In the genomic region with DNA sequence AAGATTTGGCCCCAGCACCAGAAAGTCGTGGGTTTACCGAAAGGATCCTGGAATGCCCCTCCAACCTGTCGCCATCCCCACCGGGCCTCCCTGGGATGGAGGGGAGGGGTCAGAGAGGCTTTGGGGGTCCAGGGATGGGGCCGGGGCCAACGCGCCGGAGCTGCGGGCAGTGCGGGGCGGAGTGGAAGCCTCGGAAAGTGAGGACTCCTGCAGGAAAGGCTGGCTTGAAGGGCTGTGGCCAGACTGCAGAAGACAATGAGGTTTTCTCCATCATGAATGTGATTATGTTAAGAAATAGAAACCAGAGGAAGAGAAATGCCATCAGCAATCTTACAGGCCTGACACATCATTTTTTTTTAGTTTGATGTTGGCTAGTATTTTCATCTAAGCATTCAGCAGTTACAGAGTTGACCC, we compare ENCODE assay signal across 8 cellular contexts. TPM values are rescaled to one million over a fixed set of nuclear protein-coding genes. Genes with fewer than 3 reads are reported as not detected.
A peak's percentile ranks its signal among the peaks of the same experiment; 100 is the strongest.
DNase-seq lines count a peak whose midpoint lies in the region; ATAC-seq lines count a peak whose summit lies in the region.

No MANE protein-coding gene starts in this region.

- H3K27me3 ChIP-seq in esophagus (ENCODE audit: control insufficient read depth in 1 of 2, insufficient read depth in 2 of 2, low read length in 2 of 2) (no peaks in the 10 kb centered on the region), mucosa of rectum (ENCODE audit: control insufficient read depth in 2 of 2, insufficient read depth in 2 of 2, low read length in 2 of 2) (no peaks in the 10 kb centered on the region)

- H3K4me1 ChIP-seq in esophagus (ENCODE audit: control insufficient read depth in 2 of 2, insufficient read depth in 2 of 2, low read length in 1 of 2) (peaks cover 0 to 2% of the 10 kb centered on the region in 2 donors), mucosa of rectum (ENCODE audit: control insufficient read depth in 2 of 2, insufficient read depth in 2 of 2, low read length in 2 of 2) (peaks cover 7 to 8% of the 10 kb centered on the region in 2 donors)

- DNase-seq in NCI-H1105 treated with DMSO at 0.1 percent for 48 hours (lab: John Stamatoyannopoulos, UW) (peak; percentile 38), NCI-H1105 (lab: John Stamatoyannopoulos, UW) (no peak), LHCN-M2 (ENCODE audit: low read depth) (peak; percentile 24), substantia nigra (lab: John Stamatoyannopoulos, UW) (peak in 21 of 49 donors; percentile 10 to 62 (median 30))
- peak; percentile 4 for DNase-seq in activated CD4-positive, alpha-beta T cell treated with anti-CD3 and anti-CD28 coated beads, Interleukin-2, amount 50 U/mL, for 1 hour

- peak; percentile 15 for ATAC-seq in GM21737 (IDR thresholded peaks at IDR 0.05; ENCODE audit: unreplicated experiment)

- H3K36me3 ChIP-seq in esophagus (ENCODE audit: control insufficient read depth in 2 of 2, insufficient read depth in 2 of 2, low read length in 1 of 2) (no peaks in the 10 kb centered on the region), mucosa of rectum (ENCODE audit: control insufficient read depth in 2 of 2, insufficient read depth in 2 of 2, low read length in 2 of 2) (peaks cover 0 to 2% of the 10 kb centered on the region in 2 donors)

- peak overlapping the region; percentile 89 for H3K9ac ChIP-seq in mucosa of rectum (ENCODE audit: low read depth in 1 of 2, low read length in 2 of 2)

- H3K9me3 ChIP-seq in esophagus (ENCODE audit: control insufficient read depth in 2 of 2, insufficient read depth in 1 of 2, low read depth in 1 of 2, low read length in 1 of 2) (no peaks in the 10 kb centered on the region), mucosa of rectum (ENCODE audit: control insufficient read depth in 2 of 2, low read length in 2 of 2) (no peaks in the 10 kb centered on the region)

- 1% methylated on average over 12 of the region's 12 CpGs for WGBS in esophagus, 2 donors

- peak overlapping the region; percentile 82 to 88 for H3K27ac ChIP-seq in esophagus (ENCODE audit: low read depth in 2 of 2, low read length in 1 of 2)
- peak overlapping the region; percentile 70 to 86 for H3K27ac ChIP-seq in mucosa of rectum (ENCODE audit: low read depth in 2 of 2, low read length in 2 of 2)
- H3K27ac ChIP-seq in substantia nigra (ENCODE audit: low read depth, low read length, poor library complexity, severe bottlenecking), result peak overlapping the region; percentile 89

- peak overlapping the region; percentile 87 to 99 for H3K4me3 ChIP-seq in esophagus (ENCODE audit: low read depth in 1 of 2, low read length in 2 of 2)
- peak overlapping the region; percentile 71 to 84 for H3K4me3 ChIP-seq in mucosa of rectum (ENCODE audit: low read length in 2 of 2)

RNA-seq across cellular contexts. Expression of a gene that starts 0.7 kb away (rescaled TPM):
- 28.3 and 29.2 TPM in 2 replicates for total RNA-seq in LHCN-M2 (2014; rRNA removed)
- polyA plus RNA-seq in LHCN-M2 (2012), result 13.7 TPM
- polyA plus RNA-seq in esophagus, result 1 to 10 TPM; 5.8 to 9.0 TPM
